Comparison of ENCODE assay signal across 8 cellular contexts in genomic region chr9:71783120-71783523, GRCh38. TPM values are rescaled to one million over a fixed set of nuclear protein-coding genes. Genes with fewer than 3 reads are reported as not detected.
DNase-seq lines count a peak whose midpoint lies in the region; ATAC-seq and TF ChIP-seq lines count a peak whose summit lies in the region.

No MANE protein-coding gene starts in this region.

- peak; percentile 82 for DNase-seq in NK-92 treated with Interleukin-12 subunit alpha and Interleukin-12 subunit beta, amount 100 ng/mL, for 24 hours (lab: John Stamatoyannopoulos, UW)
- DNase-seq in NK-92 (lab: John Stamatoyannopoulos, UW; ENCODE audit: unreplicated experiment) (no peak), T-helper 22 cell (ENCODE audit: low read depth) (peak; percentile 82), body of pancreas (peak in 2 of 4 donors; percentile 29 to 39), NCI-H82 (lab: John Stamatoyannopoulos, UW) (no peak), A673 (ENCODE audit: low spot score) (no peak)
- DNase-seq in stimulated activated CD4-positive, alpha-beta T cell treated with anti-CD3 and anti-CD28 coated beads, Interleukin-15, amount 100 ng/mL, for 1 hour (ENCODE audit: low read depth in 1 of 2, low spot score in 1 of 2): peak; percentile 60 to 63

- TF ChIP-seq CTCF in body of pancreas (IDR thresholded peaks at IDR 0.05) (no peak), A673 (conservative IDR thresholded peaks at IDR 0.05; ENCODE audit: low read depth, low read length) (no peak)

- no peaks in the 10 kb centered on the region for H3K36me3 ChIP-seq in body of pancreas (replicated peaks in 1 of 2; ENCODE audit: insufficient read depth in 1 of 2, low read depth in 2 of 2)
- no peaks in the 10 kb centered on the region for H3K36me3 ChIP-seq in A673 (ENCODE audit: insufficient read depth, low read length, poor library complexity, severe bottlenecking)

- TF ChIP-seq POLR2A in body of pancreas (IDR thresholded peaks at IDR 0.05): no peak

- no peaks in the 10 kb centered on the region for H3K27me3 ChIP-seq in body of pancreas
- no peaks in the 10 kb centered on the region for H3K27me3 ChIP-seq in A673 (replicated peaks; ENCODE audit: insufficient read depth, low read depth, low read length, poor library complexity)

- peak; percentile 82 for ATAC-seq in HG03095 (IDR thresholded peaks at IDR 0.05; ENCODE audit: unreplicated experiment)
- ATAC-seq in body of pancreas: peak; percentile 33

- H3K4me1 ChIP-seq in body of pancreas: no peaks in the 10 kb centered on the region
- H3K4me1 ChIP-seq in A673 (ENCODE audit: insufficient read depth, low read length, poor library complexity, severe bottlenecking): no peaks in the 10 kb centered on the region

- no peak overlapping the region for H3K27ac ChIP-seq in body of pancreas
- H3K27ac ChIP-seq in A673 (ENCODE audit: low read depth, low read length, poor library complexity, severe bottlenecking): no peak overlapping the region

- CTCF ChIA-PET in A673 (lab: Charles Lee): no interaction called here

- H3K9me3 ChIP-seq in body of pancreas: no peaks in the 10 kb centered on the region
- H3K9me3 ChIP-seq in A673 (ENCODE audit: low read depth, low read length, poor library complexity, severe bottlenecking): no peaks in the 10 kb centered on the region

- no TSS peak for BruUV-seq in A673 (replicated peaks; lab: Mats Ljungman, UMichigan)

- intact Hi-C loops in body of pancreas (cut with DNase I) (no loop called here), A673 (cut with micrococcal nuclease; ENCODE audit: unreplicated experiment) (no loop called here)

- no peak overlapping the region for H3K4me3 ChIP-seq in body of pancreas
- no peak overlapping the region for H3K4me3 ChIP-seq in A673 (ENCODE audit: low read depth, low read length, poor library complexity, severe bottlenecking)

- POLR2A ChIA-PET in A673 (lab: Charles Lee; ENCODE audit: low non-redundant PET): no interaction called here

- WGBS in body of pancreas, 2 donors: 48 to 53% methylated on average over 9 of the region's 9 CpGs

RNA-seq across cellular contexts. Expression of gene CEMIP2, which starts 14.8 kb away (rescaled TPM):
- 10 to 100 TPM; 28.3 to 33.0 TPM for total RNA-seq in body of pancreas
- total RNA-seq in A673 (2021): 31.8 and 32.9 TPM in 2 replicates

Comparison
In these comparisons a context has a peak if more than half of its experiments do, and no peak if none do; other contexts are left out.
1. DNase-seq: peak in NK-92 treated with Interleukin-12 subunit alpha and Interleukin-12 subunit beta, amount 100 ng/mL, for 24 hours (single experiment), T-helper 22 cell (single experiment) and stimulated activated CD4-positive, alpha-beta T cell treated with anti-CD3 and anti-CD28 coated beads, Interleukin-15, amount 100 ng/mL, for 1 hour (2 of 2); none in NK-92 (single experiment), NCI-H82 (single experiment) and A673 (single experiment).